8 cellular contexts compared by ENCODE assay signal in the genomic region with DNA sequence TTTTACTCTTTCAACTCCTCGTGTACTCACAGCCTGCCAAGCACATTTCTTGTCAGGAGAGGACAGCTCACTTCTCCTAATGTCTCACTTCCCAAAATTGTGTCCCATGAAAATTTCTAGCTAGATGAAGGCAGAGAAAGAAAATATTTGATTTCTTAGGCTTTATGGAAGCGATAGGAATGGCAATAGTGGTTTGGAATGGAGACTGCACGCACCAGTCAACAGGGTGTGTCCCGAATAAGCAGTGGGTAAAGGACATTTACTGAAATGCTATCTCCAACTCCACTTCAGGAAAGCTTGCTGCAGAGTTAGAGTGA. TPM values are rescaled to one million over a fixed set of nuclear protein-coding genes. Genes with fewer than 3 reads are reported as not detected.
DNase-seq lines count a peak whose midpoint lies in the region; ATAC-seq and TF ChIP-seq lines count a peak whose summit lies in the region.

No MANE protein-coding gene starts in this region.

- peaks cover 3% of the 10 kb centered on the region for H3K4me1 ChIP-seq in cardiac muscle cell (ENCODE audit: low read depth)
- no peaks in the 10 kb centered on the region for H3K4me1 ChIP-seq in mesodermal cell (ENCODE audit: control insufficient read depth, insufficient read depth, low read length, poor library complexity, severe bottlenecking)
- no peaks in the 10 kb centered on the region for H3K4me1 ChIP-seq in uterus

- ATAC-seq in Right ventricle myocardium superior (ENCODE audit: poor library complexity) = no peak

- no peak for DNase-seq in cardiac muscle cell (ENCODE audit: low read depth in 1 of 2, low spot score in 1 of 2)
- no peak for DNase-seq in Right ventricle myocardium superior
- DNase-seq in brain microvascular endothelial cell = no peak
- DNase-seq in uterus = no peak
- no peak for DNase-seq in DMS79 treated with DMSO at 0.1 percent for 48 hours (lab: John Stamatoyannopoulos, UW)
- DNase-seq in activated effector memory CD4-positive, alpha-beta T cell treated with anti-CD3 and anti-CD28 coated beads, Interleukin-2, amount 50 U/mL, for 16 hours = no peak
- DNase-seq in activated CD8-positive, alpha-beta memory T cell treated with anti-CD3 and anti-CD28 coated beads, Interleukin-2, amount 50 U/mL, for 48 hours = no peak

- TF ChIP-seq POLR2A in uterus (IDR thresholded peaks at IDR 0.05) = no peak

- TF ChIP-seq CTCF in cardiac muscle cell (IDR thresholded peaks at IDR 0.05; ENCODE audit: low read depth, low read length) (no peak), brain microvascular endothelial cell (IDR thresholded peaks at IDR 0.05; ENCODE audit: low read depth, low read length, missing control alignments) (no peak), uterus (IDR thresholded peaks at IDR 0.05) (no peak)

- in situ Hi-C loops in brain microvascular endothelial cell (cut with HindIII; ENCODE audit: low pct_ligation_motif_present, low sequenced_read_pairs) = no loop called here

- 59 to 83% methylated on average over 1 to 4 of the region's 4 CpGs for WGBS in mesodermal cell (ENCODE audit: insufficient coverage in 2 of 2), 2 experiments

- H3K9me3 ChIP-seq in cardiac muscle cell (ENCODE audit: low read depth) = no peaks in the 10 kb centered on the region
- H3K9me3 ChIP-seq in mesodermal cell (ENCODE audit: control insufficient read depth, low read length) = peaks cover under 1% of the 10 kb centered on the region
- H3K9me3 ChIP-seq in uterus = peaks cover 0 to 20% of the 10 kb centered on the region in 2 donors

- H3K4me3 ChIP-seq in cardiac muscle cell = peak overlapping the region; percentile 71
- H3K4me3 ChIP-seq in brain microvascular endothelial cell (ENCODE audit: low read depth, low read length) = peak overlapping the region; percentile 92
- H3K4me3 ChIP-seq in mesodermal cell (ENCODE audit: extremely low read depth, insufficient read depth, low read length, poor library complexity, severe bottlenecking) = peak overlapping the region; percentile 86
- peak overlapping the region; percentile 75 to 81 for H3K4me3 ChIP-seq in uterus

- H3K36me3 ChIP-seq in cardiac muscle cell (peaks cover 25% of the 10 kb centered on the region), brain microvascular endothelial cell (replicated peaks) (peaks cover 22% of the 10 kb centered on the region), mesodermal cell (ENCODE audit: control insufficient read depth, insufficient read depth, low read length) (peaks cover 32% of the 10 kb centered on the region), uterus (no peaks in the 10 kb centered on the region)

- H3K27me3 ChIP-seq in cardiac muscle cell (no peaks in the 10 kb centered on the region), brain microvascular endothelial cell (replicated peaks) (no peaks in the 10 kb centered on the region), uterus (no peaks in the 10 kb centered on the region)

- H3K27ac ChIP-seq in cardiac muscle cell = peak overlapping the region; percentile 86
- no peak overlapping the region for H3K27ac ChIP-seq in brain microvascular endothelial cell
- peak overlapping the region; percentile 37 for H3K27ac ChIP-seq in mesodermal cell (ENCODE audit: low read depth, low read length, severe bottlenecking)
- H3K27ac ChIP-seq in uterus = peak overlapping the region in 1 of 2 donors; percentile 56

- intact Hi-C loops in Right ventricle myocardium superior (cut with DNase I) = no loop called here
- intact Hi-C loops in uterus (cut with DNase I; ENCODE audit: low total_unique reads) = no loop called here

RNA-seq across cellular contexts. Expression of gene ZNF222, which starts 0.3 kb away (rescaled TPM):
- total RNA-seq in cardiac muscle cell = 5.1 and 11.6 TPM in 2 replicates
- polyA plus RNA-seq in cardiac muscle cell = 3.2 and 5.1 TPM in 2 replicates
- 2.9 TPM for total RNA-seq in Right ventricle myocardium superior
- polyA plus RNA-seq in mesodermal cell (2013, experiment 1 of 2) = 5.8 TPM
- polyA plus RNA-seq in mesodermal cell (2013, experiment 2 of 2) = 5.5 TPM
- 1 to 10 TPM in 2 of 4 donors, under 1 TPM in 2; 0.29 to 9.1 (median 1.0) TPM for total RNA-seq in uterus

RNA-seq across cellular contexts. Expression of gene ZNF230, which starts 22.1 kb away (rescaled TPM):
- total RNA-seq in cardiac muscle cell = 4.3 and 6.0 TPM in 2 replicates
- polyA plus RNA-seq in cardiac muscle cell = 3.1 and 4.7 TPM in 2 replicates
- total RNA-seq in Right ventricle myocardium superior = 2.7 TPM
- 2.7 TPM for polyA plus RNA-seq in mesodermal cell (2013, experiment 1 of 2)
- polyA plus RNA-seq in mesodermal cell (2013, experiment 2 of 2) = 2.9 TPM
- 10 to 100 TPM in 3 of 4 donors, 1 to 10 TPM in 1; 6.5 to 15.1 (median 13.9) TPM for total RNA-seq in uterus

RNA-seq across cellular contexts. Expression of gene ZNF223, which starts 27.0 kb away (rescaled TPM):
- total RNA-seq in cardiac muscle cell = 7.5 and 7.6 TPM in 2 replicates
- polyA plus RNA-seq in cardiac muscle cell = 5.1 and 8.1 TPM in 2 replicates
- total RNA-seq in Right ventricle myocardium superior = 2.3 TPM
- polyA plus RNA-seq in mesodermal cell (2013, experiment 1 of 2) = 7.6 TPM
- 6.0 TPM for polyA plus RNA-seq in mesodermal cell (2013, experiment 2 of 2)
- 10 to 100 TPM in 2 of 4 donors, 1 to 10 TPM in 2; 3.6 to 48.5 (median 12.9) TPM for total RNA-seq in uterus

RNA-seq across cellular contexts. Expression of gene ZNF155, which starts 40.9 kb away (rescaled TPM):
- 9.3 and 13.9 TPM in 2 replicates for total RNA-seq in cardiac muscle cell
- polyA plus RNA-seq in cardiac muscle cell = 9.0 and 16.7 TPM in 2 replicates
- total RNA-seq in Right ventricle myocardium superior = 6.5 TPM
- polyA plus RNA-seq in mesodermal cell (2013, experiment 1 of 2) = 10.5 TPM
- polyA plus RNA-seq in mesodermal cell (2013, experiment 2 of 2) = 7.0 TPM
- 10 to 100 TPM in 3 of 4 donors, 1 to 10 TPM in 1; 6.2 to 51.7 (median 16.3) TPM for total RNA-seq in uterus

RNA-seq across cellular contexts. Expression of gene ZNF284, which starts 47.1 kb away (rescaled TPM):
- total RNA-seq in cardiac muscle cell (1.8 and 3.5 TPM in 2 replicates), Right ventricle myocardium superior (1.6 TPM), uterus (1 to 10 TPM in 2 of 4 donors, under 1 TPM in 2; under 0.01 to 6.3 (median 1.8) TPM)
- 1.2 and 1.7 TPM in 2 replicates for polyA plus RNA-seq in cardiac muscle cell
- polyA plus RNA-seq in mesodermal cell (2013, experiment 1 of 2) = 2.1 TPM
- polyA plus RNA-seq in mesodermal cell (2013, experiment 2 of 2) = 1.8 TPM
